12 cellular contexts compared by ENCODE assay signal in the genomic region with DNA sequence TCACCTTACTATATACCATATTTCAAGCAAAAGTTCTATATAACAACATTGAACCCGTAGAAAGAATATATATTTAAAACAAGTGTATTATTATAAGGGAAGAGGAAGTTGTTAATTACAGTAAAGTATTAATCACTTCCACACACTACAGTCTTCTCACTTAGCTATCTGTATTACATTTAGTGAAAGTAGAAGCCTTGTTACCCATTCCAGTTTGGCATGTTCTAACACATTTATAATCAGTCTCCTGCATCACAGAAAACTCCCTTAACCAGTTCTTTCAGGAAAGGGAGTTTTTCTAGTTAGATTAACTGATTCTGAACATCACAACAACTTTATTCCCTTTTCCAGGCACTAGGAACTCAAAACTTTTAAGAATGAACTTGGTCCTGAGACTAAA. TPM values are rescaled to one million over a fixed set of nuclear protein-coding genes. Genes with fewer than 3 reads are reported as not detected.
DNase-seq lines count a peak whose midpoint lies in the region; ATAC-seq and TF ChIP-seq lines count a peak whose summit lies in the region.
"Had no signal": no experiment of that assay in that cellular context is flagged by ENCODE, and none has a peak within 500 bp of the region (broad histone marks: within the 10 kb centered on the region; RNA-seq: fewer than 3 reads in every experiment).

No MANE protein-coding gene starts in this region.

- H3K36me3 Mint-ChIP-seq in activated T-cell treated with anti-CD3 and anti-CD28 coated beads, Interleukin-2, amount 50 U/mL, for 24 hours (ENCODE audit: low read depth), result peaks cover 42% of the 10 kb centered on the region

- peaks cover 67% of the 10 kb centered on the region for H4K20me1 ChIP-seq in OCI-LY7 (ENCODE audit: insufficient read depth, low read length)

- no TSS peak for BruUV-seq in OCI-LY7 (replicated peaks; lab: Mats Ljungman, UMichigan)

- no peaks in the 10 kb centered on the region for H3K9me2 ChIP-seq in OCI-LY7 (ENCODE audit: insufficient read depth, low read length)

- intact Hi-C loops in OCI-LY7 (cut with micrococcal nuclease; ENCODE audit: unreplicated experiment), result no loop called here

- no peak for DNase-seq in activated T-cell treated with anti-CD3 and anti-CD28 coated beads, Interleukin-2, amount 50 U/mL, for 24 hours
- no peak for DNase-seq in activated T-cell treated with anti-CD3 and anti-CD28 coated beads, Interleukin-2, amount 50 U/mL, for 48 hours
- DNase-seq in OCI-LY7 (ENCODE audit: low spot score), result no peak
- DNase-seq in epithelial cell of esophagus (ENCODE audit: low read depth), result peak; percentile 89
- no peak for DNase-seq in NCI-H1092 (lab: John Stamatoyannopoulos, UW)
- DNase-seq in NCI-H2227 (lab: John Stamatoyannopoulos, UW; ENCODE audit: unreplicated experiment), result no peak
- DNase-seq: activated CD4-positive, CD25-positive, alpha-beta regulatory T cell treated with anti-CD3 and anti-CD28 coated beads, Interleukin-2, amount 50 U/mL, for 72 hours; NCI-H1436 had no signal

- H3K4me2 ChIP-seq in OCI-LY7 (ENCODE audit: low read length), result peak overlapping the region; percentile 27

- H3K4me3 Mint-ChIP-seq in activated T-cell treated with anti-CD3 and anti-CD28 coated beads, Interleukin-2, amount 50 U/mL, for 24 hours, result no peak overlapping the region

- POLR2A ChIA-PET in OCI-LY7 (lab: Charles Lee), result interaction anchor here (0.5 to 1.3 kb wide), 4 partner anchors 9 to 486 kb away, joined by 3 to 5 read pairs (median 4); no protein-coding TSS in a partner anchor

- TF ChIP-seq CTCF in OCI-LY7 (conservative IDR thresholded peaks at IDR 0.05; ENCODE audit: low read length) (no peak), epithelial cell of esophagus (IDR thresholded peaks at IDR 0.05; ENCODE audit: insufficient read depth, low read depth, low read length, missing control alignments) (no peak)

- no peaks in the 10 kb centered on the region for H3K27me3 Mint-ChIP-seq in activated T-cell treated with anti-CD3 and anti-CD28 coated beads, Interleukin-2, amount 50 U/mL, for 24 hours

- H3K9me3 Mint-ChIP-seq in activated T-cell treated with anti-CD3 and anti-CD28 coated beads, Interleukin-2, amount 50 U/mL, for 24 hours, result no peaks in the 10 kb centered on the region
- H3K9me3 Mint-ChIP-seq: activated T-helper 2 cell treated with anti-CD3 and anti-CD28 coated beads, Interferon-gamma antibody, Interleukin-2, Interleukin-4, amounts not matched to agents 10 μg/mL and 5 μg/mL and 100 μg/mL, durations not matched to agents 14 hours and 24 hours and 36 hours had no signal

- H3K4me3 ChIP-seq in OCI-LY7 (ENCODE audit: low read depth, low read length, poor library complexity, severe bottlenecking) (no peak overlapping the region), epithelial cell of esophagus (ENCODE audit: low read length) (peak overlapping the region; percentile 17), skin epidermis (no peak overlapping the region)

- H3K4me1 ChIP-seq in OCI-LY7 (ENCODE audit: insufficient read depth, low read length, poor library complexity, severe bottlenecking), result peaks cover 75% of the 10 kb centered on the region

- no peak overlapping the region for H2AFZ ChIP-seq in OCI-LY7 (ENCODE audit: low read length)

- no peaks in the 10 kb centered on the region for H3K9me3 ChIP-seq in OCI-LY7 (ENCODE audit: low read length)

- peaks cover 35% of the 10 kb centered on the region; the same call in 1 of the 2 replicates for H3K36me3 ChIP-seq in OCI-LY7 (ENCODE audit: insufficient read depth, low read length)

- peaks cover 100% of the 10 kb centered on the region for H3K79me2 ChIP-seq in OCI-LY7 (ENCODE audit: insufficient read depth, low read depth, low read length)

- peaks cover 86% of the 10 kb centered on the region for H3K4me1 Mint-ChIP-seq in activated T-cell treated with anti-CD3 and anti-CD28 coated beads, Interleukin-2, amount 50 U/mL, for 24 hours (ENCODE audit: low read depth)

- H3K27ac ChIP-seq in OCI-LY7 (ENCODE audit: low read depth, low read length, poor library complexity, severe bottlenecking), result no peak overlapping the region
- peak overlapping the region in 14 of 21 experiments; percentile 10 to 66 (median 45) for H3K27ac ChIP-seq in skin epidermis

- no peak for ATAC-seq in HG03039 (IDR thresholded peaks at IDR 0.05; ENCODE audit: unreplicated experiment)
- ATAC-seq: HCT116 had no signal

- peak overlapping the region; percentile 56 for H3K27ac Mint-ChIP-seq in activated T-cell treated with anti-CD3 and anti-CD28 coated beads, Interleukin-2, amount 50 U/mL, for 24 hours

- CTCF ChIA-PET in OCI-LY7 (lab: Charles Lee; ENCODE audit: unreplicated experiment), result no interaction called here

RNA-seq across cellular contexts. Expression of a gene that starts 6.9 kb away (rescaled TPM):
- 8.1 and 8.6 TPM in 2 replicates for total RNA-seq in OCI-LY7 (2014; rRNA removed; shearing (Covaris generic))
- 37.1 and 37.2 TPM in 2 replicates for total RNA-seq in OCI-LY7 (2022)
